In the genomic region with DNA sequence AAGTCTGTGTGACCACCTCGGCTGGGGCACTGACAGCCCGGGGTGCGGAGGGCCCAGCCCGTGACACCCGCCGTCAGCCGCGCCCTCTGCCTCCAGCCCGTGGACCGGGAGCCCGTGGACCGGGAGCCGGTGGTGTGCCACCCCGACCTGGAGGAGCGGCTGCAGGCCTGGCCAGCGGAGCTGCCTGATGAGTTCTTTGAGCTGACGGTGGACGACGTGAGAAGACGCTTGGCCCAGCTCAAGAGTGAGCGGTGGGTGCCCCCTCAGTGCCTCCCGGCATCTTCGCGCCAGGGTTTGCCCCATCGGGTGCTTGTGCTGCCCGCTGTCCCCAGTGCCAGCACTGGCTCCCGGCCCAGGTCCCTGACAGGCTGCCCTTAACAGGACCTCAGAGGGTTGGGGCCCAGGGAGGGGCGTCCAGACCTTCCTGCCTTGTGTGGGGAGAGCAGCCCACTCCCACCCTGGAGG, we compare ENCODE assay signal across 1 cellular context.
A peak's percentile ranks its signal among the peaks of the same experiment; 100 is the strongest.
TF ChIP-seq lines count a peak whose summit lies in the region.

No MANE protein-coding gene starts in this region.

TF ChIP-seq in K562, 482 proteins besides CTCF, POLR2A, EP300 and RAD21:
- TF ChIP-seq SMARCB1 (IDR thresholded peaks at IDR 0.05; ENCODE audit: insufficient read length, low read depth) (no peak), KLF1 (tag; IDR thresholded peaks at IDR 0.05) (no peak), ZNF696 (CRISPR knock-in tag; conservative IDR thresholded peaks at IDR 0.05) (no peak), TCFL5 (CRISPR knock-in tag; conservative IDR thresholded peaks at IDR 0.05) (no peak), HNRNPL (IDR thresholded peaks at IDR 0.05; ENCODE audit: low read depth, low read length) (peak; percentile 28; the same call in 1 of the 2 replicates), HIVEP1 (CRISPR knock-in tag; IDR thresholded peaks at IDR 0.05) (no peak)
- TF ChIP-seq, protein P1, sequence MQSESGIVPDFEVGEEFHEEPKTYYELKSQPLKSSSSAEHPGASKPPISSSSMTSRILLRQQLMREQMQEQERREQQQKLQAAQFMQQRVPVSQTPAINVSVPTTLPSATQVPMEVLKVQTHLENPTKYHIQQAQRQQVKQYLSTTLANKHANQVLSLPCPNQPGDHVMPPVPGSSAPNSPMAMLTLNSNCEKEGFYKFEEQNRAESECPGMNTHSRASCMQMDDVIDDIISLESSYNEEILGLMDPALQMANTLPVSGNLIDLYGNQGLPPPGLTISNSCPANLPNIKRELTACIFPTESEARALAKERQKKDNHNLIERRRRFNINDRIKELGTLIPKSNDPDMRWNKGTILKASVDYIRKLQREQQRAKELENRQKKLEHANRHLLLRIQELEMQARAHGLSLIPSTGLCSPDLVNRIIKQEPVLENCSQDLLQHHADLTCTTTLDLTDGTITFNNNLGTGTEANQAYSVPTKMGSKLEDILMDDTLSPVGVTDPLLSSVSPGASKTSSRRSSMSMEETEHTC (IDR thresholded peaks at IDR 0.05): no peak
